In the genomic region with DNA sequence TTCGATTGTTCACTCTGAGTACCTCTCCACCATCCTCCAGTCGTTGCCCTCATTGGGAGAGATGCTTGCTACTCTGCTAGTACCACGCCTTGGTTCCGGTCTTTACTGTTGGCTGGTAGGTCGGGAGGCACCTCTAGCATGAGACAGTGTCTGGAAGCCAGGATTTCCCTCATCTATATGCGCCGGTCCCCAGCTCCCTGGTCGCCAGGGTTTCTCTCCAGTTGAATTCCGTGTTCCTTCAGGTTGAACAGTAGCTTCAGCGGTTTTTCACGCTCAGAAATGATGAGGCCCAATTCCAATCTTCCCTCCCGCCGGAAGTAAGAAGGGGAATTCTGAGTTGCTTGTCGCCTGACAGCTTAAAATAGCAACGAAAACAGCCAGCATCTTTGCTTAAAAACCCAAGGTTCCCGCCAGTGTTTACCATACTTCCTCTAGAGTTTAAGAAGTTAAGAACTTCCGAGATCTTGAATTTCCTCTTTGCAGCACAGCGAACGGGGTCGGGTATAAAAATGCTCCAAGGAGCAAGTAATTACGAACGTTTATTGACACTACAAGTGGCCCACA, we compare ENCODE assay signal across 1 cellular context.
TF ChIP-seq lines count a peak whose summit lies in the region.

No MANE protein-coding gene starts in this region.

TF ChIP-seq in GM12878, 131 proteins besides CTCF, POLR2A, EP300 and RAD21 (continued from another document and continues in another):
- TF ChIP-seq, protein P1, sequence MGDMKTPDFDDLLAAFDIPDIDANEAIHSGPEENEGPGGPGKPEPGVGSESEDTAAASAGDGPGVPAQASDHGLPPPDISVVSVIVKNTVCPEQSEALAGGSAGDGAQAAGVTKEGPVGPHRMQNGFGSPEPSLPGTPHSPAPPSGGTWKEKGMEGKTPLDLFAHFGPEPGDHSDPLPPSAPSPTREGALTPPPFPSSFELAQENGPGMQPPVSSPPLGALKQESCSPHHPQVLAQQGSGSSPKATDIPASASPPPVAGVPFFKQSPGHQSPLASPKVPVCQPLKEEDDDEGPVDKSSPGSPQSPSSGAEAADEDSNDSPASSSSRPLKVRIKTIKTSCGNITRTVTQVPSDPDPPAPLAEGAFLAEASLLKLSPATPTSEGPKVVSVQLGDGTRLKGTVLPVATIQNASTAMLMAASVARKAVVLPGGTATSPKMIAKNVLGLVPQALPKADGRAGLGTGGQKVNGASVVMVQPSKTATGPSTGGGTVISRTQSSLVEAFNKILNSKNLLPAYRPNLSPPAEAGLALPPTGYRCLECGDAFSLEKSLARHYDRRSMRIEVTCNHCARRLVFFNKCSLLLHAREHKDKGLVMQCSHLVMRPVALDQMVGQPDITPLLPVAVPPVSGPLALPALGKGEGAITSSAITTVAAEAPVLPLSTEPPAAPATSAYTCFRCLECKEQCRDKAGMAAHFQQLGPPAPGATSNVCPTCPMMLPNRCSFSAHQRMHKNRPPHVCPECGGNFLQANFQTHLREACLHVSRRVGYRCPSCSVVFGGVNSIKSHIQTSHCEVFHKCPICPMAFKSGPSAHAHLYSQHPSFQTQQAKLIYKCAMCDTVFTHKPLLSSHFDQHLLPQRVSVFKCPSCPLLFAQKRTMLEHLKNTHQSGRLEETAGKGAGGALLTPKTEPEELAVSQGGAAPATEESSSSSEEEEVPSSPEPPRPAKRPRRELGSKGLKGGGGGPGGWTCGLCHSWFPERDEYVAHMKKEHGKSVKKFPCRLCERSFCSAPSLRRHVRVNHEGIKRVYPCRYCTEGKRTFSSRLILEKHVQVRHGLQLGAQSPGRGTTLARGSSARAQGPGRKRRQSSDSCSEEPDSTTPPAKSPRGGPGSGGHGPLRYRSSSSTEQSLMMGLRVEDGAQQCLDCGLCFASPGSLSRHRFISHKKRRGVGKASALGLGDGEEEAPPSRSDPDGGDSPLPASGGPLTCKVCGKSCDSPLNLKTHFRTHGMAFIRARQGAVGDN (IDR thresholded peaks at IDR 0.05) = 0 out of 2 replicates have a peak, but pooled peaks have one; percentile 16
- TF ChIP-seq TBL1XR1 (IDR thresholded peaks at IDR 0.05; ENCODE audit: low read depth, low read length) = 0 out of 2 replicates have a peak, but pooled peaks have one; percentile 24
- TF ChIP-seq, protein P2, sequence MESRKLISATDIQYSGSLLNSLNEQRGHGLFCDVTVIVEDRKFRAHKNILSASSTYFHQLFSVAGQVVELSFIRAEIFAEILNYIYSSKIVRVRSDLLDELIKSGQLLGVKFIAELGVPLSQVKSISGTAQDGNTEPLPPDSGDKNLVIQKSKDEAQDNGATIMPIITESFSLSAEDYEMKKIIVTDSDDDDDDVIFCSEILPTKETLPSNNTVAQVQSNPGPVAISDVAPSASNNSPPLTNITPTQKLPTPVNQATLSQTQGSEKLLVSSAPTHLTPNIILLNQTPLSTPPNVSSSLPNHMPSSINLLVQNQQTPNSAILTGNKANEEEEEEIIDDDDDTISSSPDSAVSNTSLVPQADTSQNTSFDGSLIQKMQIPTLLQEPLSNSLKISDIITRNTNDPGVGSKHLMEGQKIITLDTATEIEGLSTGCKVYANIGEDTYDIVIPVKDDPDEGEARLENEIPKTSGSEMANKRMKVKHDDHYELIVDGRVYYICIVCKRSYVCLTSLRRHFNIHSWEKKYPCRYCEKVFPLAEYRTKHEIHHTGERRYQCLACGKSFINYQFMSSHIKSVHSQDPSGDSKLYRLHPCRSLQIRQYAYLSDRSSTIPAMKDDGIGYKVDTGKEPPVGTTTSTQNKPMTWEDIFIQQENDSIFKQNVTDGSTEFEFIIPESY (IDR thresholded peaks at IDR 0.05) = no peak
- TF ChIP-seq SREBF2 (IDR thresholded peaks at IDR 0.05; ENCODE audit: low read length) = no peak
- TF ChIP-seq MYC (IDR thresholded peaks at IDR 0.05; ENCODE audit: insufficient read depth, insufficient read length, insufficient replicate concordance, low read length, severe bottlenecking) = no peak
- TF ChIP-seq CBFB (IDR thresholded peaks at IDR 0.05; ENCODE audit: low read depth) = no peak
- no peak for TF ChIP-seq CHD2 (IDR thresholded peaks at IDR 0.05; ENCODE audit: borderline replicate concordance, low read depth, low read length)
- TF ChIP-seq CBX3 (IDR thresholded peaks at IDR 0.05; ENCODE audit: borderline replicate concordance, low read depth) = no peak
- peak; percentile 69; the same call in 1 of the 2 replicates for TF ChIP-seq NFIC (IDR thresholded peaks at IDR 0.05; ENCODE audit: low read depth, low read length)
- no peak for TF ChIP-seq EZH2 (IDR thresholded peaks at IDR 0.05; ENCODE audit: borderline replicate concordance, control insufficient read depth, low read depth, low read length)
- TF ChIP-seq ZBED1 (IDR thresholded peaks at IDR 0.05; ENCODE audit: borderline replicate concordance) = no peak
- peak; percentile 26; the same call in 1 of the 2 replicates for TF ChIP-seq SIN3A (IDR thresholded peaks at IDR 0.05; ENCODE audit: low read depth, low read length)
- TF ChIP-seq NFXL1 (IDR thresholded peaks at IDR 0.05; ENCODE audit: borderline replicate concordance) = no peak
- TF ChIP-seq RAD51 (IDR thresholded peaks at IDR 0.05) = no peak
- TF ChIP-seq IKZF2 (IDR thresholded peaks at IDR 0.05) = peak; percentile 79 to 82
- TF ChIP-seq SPI1 (IDR thresholded peaks at IDR 0.05; ENCODE audit: borderline replicate concordance, insufficient read depth, low read depth, low read length) = no peak
- no peak for TF ChIP-seq STAT1 (conservative IDR thresholded peaks at IDR 0.05)
- TF ChIP-seq, protein P3, sequence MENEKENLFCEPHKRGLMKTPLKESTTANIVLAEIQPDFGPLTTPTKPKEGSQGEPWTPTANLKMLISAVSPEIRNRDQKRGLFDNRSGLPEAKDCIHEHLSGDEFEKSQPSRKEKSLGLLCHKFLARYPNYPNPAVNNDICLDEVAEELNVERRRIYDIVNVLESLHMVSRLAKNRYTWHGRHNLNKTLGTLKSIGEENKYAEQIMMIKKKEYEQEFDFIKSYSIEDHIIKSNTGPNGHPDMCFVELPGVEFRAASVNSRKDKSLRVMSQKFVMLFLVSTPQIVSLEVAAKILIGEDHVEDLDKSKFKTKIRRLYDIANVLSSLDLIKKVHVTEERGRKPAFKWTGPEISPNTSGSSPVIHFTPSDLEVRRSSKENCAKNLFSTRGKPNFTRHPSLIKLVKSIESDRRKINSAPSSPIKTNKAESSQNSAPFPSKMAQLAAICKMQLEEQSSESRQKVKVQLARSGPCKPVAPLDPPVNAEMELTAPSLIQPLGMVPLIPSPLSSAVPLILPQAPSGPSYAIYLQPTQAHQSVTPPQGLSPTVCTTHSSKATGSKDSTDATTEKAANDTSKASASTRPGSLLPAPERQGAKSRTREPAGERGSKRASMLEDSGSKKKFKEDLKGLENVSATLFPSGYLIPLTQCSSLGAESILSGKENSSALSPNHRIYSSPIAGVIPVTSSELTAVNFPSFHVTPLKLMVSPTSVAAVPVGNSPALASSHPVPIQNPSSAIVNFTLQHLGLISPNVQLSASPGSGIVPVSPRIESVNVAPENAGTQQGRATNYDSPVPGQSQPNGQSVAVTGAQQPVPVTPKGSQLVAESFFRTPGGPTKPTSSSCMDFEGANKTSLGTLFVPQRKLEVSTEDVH (IDR thresholded peaks at IDR 0.05; ENCODE audit: low read depth, partially characterized antibody) = peak; percentile 37
- TF ChIP-seq NR2F1 (conservative IDR thresholded peaks at IDR 0.05) = no peak
- TF ChIP-seq, protein P4, sequence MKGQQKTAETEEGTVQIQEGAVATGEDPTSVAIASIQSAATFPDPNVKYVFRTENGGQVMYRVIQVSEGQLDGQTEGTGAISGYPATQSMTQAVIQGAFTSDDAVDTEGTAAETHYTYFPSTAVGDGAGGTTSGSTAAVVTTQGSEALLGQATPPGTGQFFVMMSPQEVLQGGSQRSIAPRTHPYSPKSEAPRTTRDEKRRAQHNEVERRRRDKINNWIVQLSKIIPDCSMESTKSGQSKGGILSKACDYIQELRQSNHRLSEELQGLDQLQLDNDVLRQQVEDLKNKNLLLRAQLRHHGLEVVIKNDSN (IDR thresholded peaks at IDR 0.05; ENCODE audit: borderline replicate concordance, extremely low read length, insufficient read depth, low read depth, low read length) = no peak
- no peak for TF ChIP-seq SMAD1 (IDR thresholded peaks at IDR 0.05; ENCODE audit: low read depth, partially characterized antibody)
- peak in 1 of 2 experiments; percentile 66; a peak in 2 of 4 replicates for TF ChIP-seq BHLHE40 (IDR thresholded peaks at IDR 0.05; ENCODE audit: borderline replicate concordance in 1 of 2, low read depth in 2 of 2, low read length in 1 of 2)
- TF ChIP-seq, protein P5, sequence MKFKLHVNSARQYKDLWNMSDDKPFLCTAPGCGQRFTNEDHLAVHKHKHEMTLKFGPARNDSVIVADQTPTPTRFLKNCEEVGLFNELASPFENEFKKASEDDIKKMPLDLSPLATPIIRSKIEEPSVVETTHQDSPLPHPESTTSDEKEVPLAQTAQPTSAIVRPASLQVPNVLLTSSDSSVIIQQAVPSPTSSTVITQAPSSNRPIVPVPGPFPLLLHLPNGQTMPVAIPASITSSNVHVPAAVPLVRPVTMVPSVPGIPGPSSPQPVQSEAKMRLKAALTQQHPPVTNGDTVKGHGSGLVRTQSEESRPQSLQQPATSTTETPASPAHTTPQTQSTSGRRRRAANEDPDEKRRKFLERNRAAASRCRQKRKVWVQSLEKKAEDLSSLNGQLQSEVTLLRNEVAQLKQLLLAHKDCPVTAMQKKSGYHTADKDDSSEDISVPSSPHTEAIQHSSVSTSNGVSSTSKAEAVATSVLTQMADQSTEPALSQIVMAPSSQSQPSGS (IDR thresholded peaks at IDR 0.05; ENCODE audit: low read length) = no peak
- TF ChIP-seq ETV6 (conservative IDR thresholded peaks at IDR 0.05 in 1 of 2, IDR thresholded peaks at IDR 0.05 in 1 of 2; ENCODE audit: borderline replicate concordance in 1 of 2, low read depth in 1 of 2) = peak in 1 of 2 experiments; percentile 87; a peak in 2 of 4 replicates
- no peak for TF ChIP-seq SMARCA5 (IDR thresholded peaks at IDR 0.05)
- no peak for TF ChIP-seq SIX5 (IDR thresholded peaks at IDR 0.05; ENCODE audit: low read depth, low read length, severe bottlenecking)
- no peak for TF ChIP-seq HCFC1 (IDR thresholded peaks at IDR 0.05; ENCODE audit: low read length)
- peak; percentile 66; the same call in 1 of the 2 replicates for TF ChIP-seq ASH2L (IDR thresholded peaks at IDR 0.05; ENCODE audit: borderline replicate concordance, low read depth)
- TF ChIP-seq POLR2AphosphoS5 (IDR thresholded peaks at IDR 0.05; ENCODE audit: low read length) = peak; percentile 30; the same call in 1 of the 2 replicates
- TF ChIP-seq, protein P6, sequence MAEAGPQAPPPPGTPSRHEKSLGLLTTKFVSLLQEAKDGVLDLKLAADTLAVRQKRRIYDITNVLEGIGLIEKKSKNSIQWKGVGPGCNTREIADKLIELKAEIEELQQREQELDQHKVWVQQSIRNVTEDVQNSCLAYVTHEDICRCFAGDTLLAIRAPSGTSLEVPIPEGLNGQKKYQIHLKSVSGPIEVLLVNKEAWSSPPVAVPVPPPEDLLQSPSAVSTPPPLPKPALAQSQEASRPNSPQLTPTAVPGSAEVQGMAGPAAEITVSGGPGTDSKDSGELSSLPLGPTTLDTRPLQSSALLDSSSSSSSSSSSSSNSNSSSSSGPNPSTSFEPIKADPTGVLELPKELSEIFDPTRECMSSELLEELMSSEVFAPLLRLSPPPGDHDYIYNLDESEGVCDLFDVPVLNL (IDR thresholded peaks at IDR 0.05; ENCODE audit: low read depth, low read length) = no peak
- TF ChIP-seq JUND (IDR thresholded peaks at IDR 0.05; ENCODE audit: low read depth, low read length) = no peak
- no peak for TF ChIP-seq CBX5 (IDR thresholded peaks at IDR 0.05; ENCODE audit: low read depth)
- TF ChIP-seq MXI1 (IDR thresholded peaks at IDR 0.05; ENCODE audit: low read depth, low read length) = 0 out of 2 replicates have a peak, but pooled peaks have one; percentile 72
- TF ChIP-seq POLR2AphosphoS2 (IDR thresholded peaks at IDR 0.05; ENCODE audit: low read depth, low read length) = peak; percentile 18; the same call in 1 of the 2 replicates
- TF ChIP-seq IRF4 (IDR thresholded peaks at IDR 0.05; ENCODE audit: low read depth, low read length) = no peak
- peak; percentile 85 for TF ChIP-seq IKZF1 (conservative IDR thresholded peaks at IDR 0.05)
- TF ChIP-seq, protein P7, sequence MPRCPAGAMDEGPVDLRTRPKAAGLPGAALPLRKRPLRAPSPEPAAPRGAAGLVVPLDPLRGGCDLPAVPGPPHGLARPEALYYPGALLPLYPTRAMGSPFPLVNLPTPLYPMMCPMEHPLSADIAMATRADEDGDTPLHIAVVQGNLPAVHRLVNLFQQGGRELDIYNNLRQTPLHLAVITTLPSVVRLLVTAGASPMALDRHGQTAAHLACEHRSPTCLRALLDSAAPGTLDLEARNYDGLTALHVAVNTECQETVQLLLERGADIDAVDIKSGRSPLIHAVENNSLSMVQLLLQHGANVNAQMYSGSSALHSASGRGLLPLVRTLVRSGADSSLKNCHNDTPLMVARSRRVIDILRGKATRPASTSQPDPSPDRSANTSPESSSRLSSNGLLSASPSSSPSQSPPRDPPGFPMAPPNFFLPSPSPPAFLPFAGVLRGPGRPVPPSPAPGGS (IDR thresholded peaks at IDR 0.05; ENCODE audit: borderline replicate concordance, insufficient read depth, low read depth, low read length, poor library complexity, severe bottlenecking) = no peak
- TF ChIP-seq PAX5 (IDR thresholded peaks at IDR 0.05; ENCODE audit: borderline replicate concordance, low read depth, low read length) = no peak
- TF ChIP-seq, protein P8, sequence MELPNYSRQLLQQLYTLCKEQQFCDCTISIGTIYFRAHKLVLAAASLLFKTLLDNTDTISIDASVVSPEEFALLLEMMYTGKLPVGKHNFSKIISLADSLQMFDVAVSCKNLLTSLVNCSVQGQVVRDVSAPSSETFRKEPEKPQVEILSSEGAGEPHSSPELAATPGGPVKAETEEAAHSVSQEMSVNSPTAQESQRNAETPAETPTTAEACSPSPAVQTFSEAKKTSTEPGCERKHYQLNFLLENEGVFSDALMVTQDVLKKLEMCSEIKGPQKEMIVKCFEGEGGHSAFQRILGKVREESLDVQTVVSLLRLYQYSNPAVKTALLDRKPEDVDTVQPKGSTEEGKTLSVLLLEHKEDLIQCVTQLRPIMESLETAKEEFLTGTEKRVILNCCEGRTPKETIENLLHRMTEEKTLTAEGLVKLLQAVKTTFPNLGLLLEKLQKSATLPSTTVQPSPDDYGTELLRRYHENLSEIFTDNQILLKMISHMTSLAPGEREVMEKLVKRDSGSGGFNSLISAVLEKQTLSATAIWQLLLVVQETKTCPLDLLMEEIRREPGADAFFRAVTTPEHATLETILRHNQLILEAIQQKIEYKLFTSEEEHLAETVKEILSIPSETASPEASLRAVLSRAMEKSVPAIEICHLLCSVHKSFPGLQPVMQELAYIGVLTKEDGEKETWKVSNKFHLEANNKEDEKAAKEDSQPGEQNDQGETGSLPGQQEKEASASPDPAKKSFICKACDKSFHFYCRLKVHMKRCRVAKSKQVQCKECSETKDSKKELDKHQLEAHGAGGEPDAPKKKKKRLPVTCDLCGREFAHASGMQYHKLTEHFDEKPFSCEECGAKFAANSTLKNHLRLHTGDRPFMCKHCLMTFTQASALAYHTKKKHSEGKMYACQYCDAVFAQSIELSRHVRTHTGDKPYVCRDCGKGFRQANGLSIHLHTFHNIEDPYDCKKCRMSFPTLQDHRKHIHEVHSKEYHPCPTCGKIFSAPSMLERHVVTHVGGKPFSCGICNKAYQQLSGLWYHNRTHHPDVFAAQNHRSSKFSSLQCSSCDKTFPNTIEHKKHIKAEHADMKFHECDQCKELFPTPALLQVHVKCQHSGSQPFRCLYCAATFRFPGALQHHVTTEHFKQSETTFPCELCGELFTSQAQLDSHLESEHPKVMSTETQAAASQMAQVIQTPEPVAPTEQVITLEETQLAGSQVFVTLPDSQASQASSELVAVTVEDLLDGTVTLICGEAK (IDR thresholded peaks at IDR 0.05; ENCODE audit: borderline replicate concordance) = peak; percentile 22; the same call in 1 of the 2 replicates
